ENCODE assay signal across 23 cellular contexts in genomic region chr10:52099026-52099600, GRCh38.
"Had no signal": no experiment of that assay in that cellular context is flagged by ENCODE, and none has a peak within 500 bp of the region (broad histone marks: within the 10 kb centered on the region; RNA-seq: fewer than 3 reads in every experiment).

No MANE protein-coding gene starts in this region.

- FAIRE-seq: astrocyte had no signal

- H3K36me3 ChIP-seq: adrenal gland, breast epithelium had no signal

- H3K9me3 ChIP-seq: adrenal gland, body of pancreas, breast epithelium had no signal

- ATAC-seq: activated naive CD4-positive, alpha-beta T cell treated with anti-CD3 and anti-CD28 coated beads, Interleukin-2, amount 50 U/mL, for 72 hours; activated T-cell treated with anti-CD3 and anti-CD28 coated beads, Interleukin-2, amount 50 U/mL, for 4 hours; body of pancreas had no signal

- H3K27me3 ChIP-seq: adrenal gland, body of pancreas, breast epithelium had no signal

- DNase-seq: activated B cell treated with CpG ODN at 0.5 μM for 24 hours; activated CD4-positive, alpha-beta memory T cell treated with anti-CD3 and anti-CD28 coated beads for 36 hours; activated CD4-positive, alpha-beta T cell treated with anti-CD3 and anti-CD28 coated beads for 4 hours; activated CD4-positive, alpha-beta T cell treated with anti-CD3 and anti-CD28 coated beads, Interleukin-2, amount 50 U/mL, for 1 hour; activated CD4-positive, CD25-positive, alpha-beta regulatory T cell treated with anti-CD3 and anti-CD28 coated beads, Interleukin-2, amount 50 U/mL, for 72 hours; activated CD8-positive, alpha-beta memory T cell treated with anti-CD3 and anti-CD28 coated beads, Interleukin-2, amount 50 U/mL, for 4 hours; activated gamma-delta T cell treated with Interleukin-2 at 50 U/mL for 16 hours; activated naive CD4-positive, alpha-beta T cell treated with anti-CD3 and anti-CD28 coated beads for 36 hours; activated T-cell treated with anti-CD3 and anti-CD28 coated beads for 4 hours; activated T-cell treated with anti-CD3 and anti-CD28 coated beads, Interleukin-2, amount 50 U/mL, for 4 hours; adrenal gland; body of pancreas; NCI-H1105; NCI-H1417 treated with DMSO at 0.1 percent for 48 hours; NCI-H187 treated with DMSO at 0.1 percent for 48 hours; NCI-H345; NCI-H524 treated with DMSO at 0.1 percent for 48 hours; NK-92 treated with Interleukin-12 subunit alpha and Interleukin-12 subunit beta, amount 100 ng/mL, for 24 hours; Right ventricle myocardium superior had no signal

- H3K4me1 ChIP-seq: adrenal gland, body of pancreas, breast epithelium had no signal

- H3K27ac ChIP-seq: adrenal gland, body of pancreas, breast epithelium, VCaP had no signal

- H3K4me3 ChIP-seq: adrenal gland, body of pancreas, breast epithelium had no signal
